In the genomic region with DNA sequence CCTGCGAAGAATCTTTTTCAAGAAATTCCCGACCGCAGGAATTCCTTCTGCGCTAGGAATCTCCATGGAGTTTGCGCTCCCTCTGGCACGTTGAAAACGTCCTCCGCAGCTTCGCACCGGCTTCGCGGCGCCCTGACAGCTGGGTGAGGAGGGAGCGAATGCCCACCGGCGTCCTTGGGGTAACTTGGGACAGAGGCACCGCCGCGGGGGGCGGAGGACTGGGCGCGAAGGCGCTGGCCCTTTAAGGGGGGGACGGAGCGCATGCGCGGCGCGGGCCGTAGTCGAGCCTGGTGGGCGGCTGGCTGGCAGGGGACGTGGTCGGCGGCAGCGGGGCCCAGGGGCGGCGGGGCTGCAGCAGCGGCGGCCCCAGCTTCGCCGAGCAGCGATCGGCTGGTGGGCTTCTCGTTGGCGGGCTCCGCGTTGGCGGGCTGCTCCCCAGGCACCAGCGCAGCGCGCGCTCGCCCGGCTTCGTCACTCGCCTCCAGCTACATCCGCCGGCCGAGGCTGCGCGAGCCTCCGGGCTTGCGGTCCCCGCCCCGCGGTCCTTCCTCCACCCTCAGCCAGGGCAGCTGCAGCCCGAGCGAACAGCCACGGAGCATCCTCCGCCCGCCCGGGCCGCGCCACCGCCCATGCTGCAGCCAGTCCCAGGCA, we compare ENCODE assay signal across 8 cellular contexts. TPM values are rescaled to one million over a fixed set of nuclear protein-coding genes. Genes with fewer than 3 reads are reported as not detected.
A peak's percentile ranks its signal among the peaks of the same experiment; 100 is the strongest.
DNase-seq lines count a peak whose midpoint lies in the region; ATAC-seq, FAIRE-seq and TF ChIP-seq lines count a peak whose summit lies in the region.

Gene VASH1 (plus strand): TSS at position 271 of the 651 bp plus-strand sequence. CDS start 1,354 bp downstream, outside the sequence.

- H3K27ac ChIP-seq in astrocyte (ENCODE audit: low read depth, low read length) (peak within 1 kb of the TSS; percentile 60), right atrium auricular region (peak within 1 kb of the TSS; percentile 91 to 98), vagina (peak within 1 kb of the TSS; percentile 72)

- TF ChIP-seq CTCF in astrocyte (IDR thresholded peaks at IDR 0.05; ENCODE audit: insufficient read depth, low read depth, low read length), result no peak
- TF ChIP-seq CTCF in right atrium auricular region (IDR thresholded peaks at IDR 0.05), result no peak
- no peak for TF ChIP-seq CTCF in progenitor cell of endocrine pancreas (IDR thresholded peaks at IDR 0.05; ENCODE audit: unreplicated experiment)
- no peak for TF ChIP-seq CTCF in vagina (IDR thresholded peaks at IDR 0.05)

- H3K4me3 Mint-ChIP-seq in T-cell (peak within 1 kb of the TSS; percentile 77 to 85 (median 84)), astrocyte (ENCODE audit: unreplicated experiment) (peak within 1 kb of the TSS; percentile 91), progenitor cell of endocrine pancreas (ENCODE audit: low read depth) (peak within 1 kb of the TSS; percentile 81)

- H3K27me3 Mint-ChIP-seq in T-cell (peaks cover 26 to 29% of the 10 kb centered on the region in 2 donors), astrocyte (ENCODE audit: low read depth, unreplicated experiment) (peaks cover 12% of the 10 kb centered on the region), progenitor cell of endocrine pancreas (peaks cover 52% of the 10 kb centered on the region)

- peaks cover 12% of the 10 kb centered on the region for H4K20me1 ChIP-seq in astrocyte (ENCODE audit: insufficient read depth, low read length)

- H3K36me3 Mint-ChIP-seq in T-cell (no peaks in the 10 kb centered on the region), astrocyte (ENCODE audit: low read depth, unreplicated experiment) (peaks cover 5% of the 10 kb centered on the region), progenitor cell of endocrine pancreas (ENCODE audit: insufficient read depth) (peaks cover 3% of the 10 kb centered on the region)

- peak within 1 kb of the TSS; percentile 98 for H3K4me2 ChIP-seq in astrocyte (ENCODE audit: low read length)

- H3K9me3 Mint-ChIP-seq in T-cell (no peaks in the 10 kb centered on the region), astrocyte (ENCODE audit: unreplicated experiment) (peaks cover 5% of the 10 kb centered on the region), progenitor cell of endocrine pancreas (ENCODE audit: low read depth) (no peaks in the 10 kb centered on the region)

- peak within 1 kb of the TSS; percentile 86 for H3K9ac ChIP-seq in astrocyte (ENCODE audit: low read length)

- no peaks in the 10 kb centered on the region for H3K79me2 ChIP-seq in astrocyte (ENCODE audit: insufficient read depth, low read length)

- no peak for FAIRE-seq in astrocyte (lab: Jason Lieb, UNC)

- intact Hi-C loops in vagina (cut with DNase I), result no loop called here

- TF ChIP-seq POLR2A in vagina (IDR thresholded peaks at IDR 0.05), result peak in 1 of 2 donors; percentile 15

- DNase-seq in DMS114 treated with DMSO at 0.1 percent for 48 hours (lab: John Stamatoyannopoulos, UW; ENCODE audit: unreplicated experiment), result peak; percentile 30
- peak; percentile 70 for DNase-seq in HuH-7.5 (ENCODE audit: low spot score)
- peak in 25 of 34 experiments; percentile 9 to 62 (median 26) for DNase-seq in T-cell
- DNase-seq in astrocyte (ENCODE audit: low read depth), result peak; percentile 66
- DNase-seq in right atrium auricular region (ENCODE audit: low spot score), result peak; percentile 74
- DNase-seq in progenitor cell of endocrine pancreas (ENCODE audit: low spot score, unreplicated experiment), result peak; percentile 56
- peak; percentile 37 to 69 for DNase-seq in vagina (ENCODE audit: extremely low spot score in 2 of 2)

- CTCF ChIA-PET in T-cell (lab: Charles Lee), result no interaction called here

- H3K27me3 ChIP-seq in astrocyte (ENCODE audit: insufficient read depth, low read length), result peaks cover 2% of the 10 kb centered on the region
- no peaks in the 10 kb centered on the region for H3K27me3 ChIP-seq in right atrium auricular region
- H3K27me3 ChIP-seq in vagina, result no peaks in the 10 kb centered on the region

- ATAC-seq in GM21390 (IDR thresholded peaks at IDR 0.05; ENCODE audit: unreplicated experiment) (peak; percentile 77), T-cell (replicated peaks in 1 of 4) (peak; percentile 78 to 89 (median 82))

- peak within 1 kb of the TSS; percentile 96 for H2AFZ ChIP-seq in astrocyte (ENCODE audit: low read depth, low read length)

- H3K36me3 ChIP-seq in astrocyte (ENCODE audit: insufficient read depth, low read length) (no peaks in the 10 kb centered on the region), right atrium auricular region (no peaks in the 10 kb centered on the region), vagina (no peaks in the 10 kb centered on the region)

- H3K4me1 ChIP-seq in astrocyte (ENCODE audit: insufficient read depth, low read length) (peaks cover 7% of the 10 kb centered on the region), right atrium auricular region (peaks cover 0 to 58% of the 10 kb centered on the region in 2 donors), vagina (peaks cover 21% of the 10 kb centered on the region)

- H3K4me3 ChIP-seq in astrocyte (ENCODE audit: insufficient read depth, low read depth, low read length) (peak within 1 kb of the TSS; percentile 64), right atrium auricular region (peak within 1 kb of the TSS; percentile 91 to 92), vagina (peak within 1 kb of the TSS; percentile 76 to 84)

- POLR2A ChIA-PET in T-cell (lab: Charles Lee), result interaction anchor here in 1 of 2 donors (0.6 kb wide), 1 partner anchor 338 kb away, joined by 3 read pairs; no protein-coding TSS in a partner anchor

- H3K9me3 ChIP-seq in astrocyte (ENCODE audit: insufficient read depth, low read depth, low read length), result no peaks in the 10 kb centered on the region
- no peaks in the 10 kb centered on the region for H3K9me3 ChIP-seq in right atrium auricular region
- H3K9me3 ChIP-seq in vagina, result no peaks in the 10 kb centered on the region

- H3K27ac Mint-ChIP-seq in T-cell, result peak within 1 kb of the TSS in 1 of 2 donors; percentile 34
- H3K27ac Mint-ChIP-seq in astrocyte (ENCODE audit: unreplicated experiment), result peak within 1 kb of the TSS; percentile 95
- peak within 1 kb of the TSS; percentile 41 for H3K27ac Mint-ChIP-seq in progenitor cell of endocrine pancreas

- peaks cover 19 to 32% (median 28%) of the 10 kb centered on the region in 3 donors for H3K4me1 Mint-ChIP-seq in T-cell
- H3K4me1 Mint-ChIP-seq in astrocyte (ENCODE audit: low read depth, unreplicated experiment), result peaks cover 10% of the 10 kb centered on the region
- H3K4me1 Mint-ChIP-seq in progenitor cell of endocrine pancreas (ENCODE audit: low read depth), result peaks cover 20% of the 10 kb centered on the region

RNA-seq across cellular contexts. Expression of gene VASH1, which starts in this region (rescaled TPM):
- total RNA-seq in T-cell (10 to 100 TPM in 3 of 5 donors, 1 to 10 TPM in 2; 3.8 to 14.9 (median 10.3) TPM), astrocyte (13.6 and 23.6 TPM in 2 replicates), right atrium auricular region (10 to 100 TPM; 14.3 to 26.1 TPM), progenitor cell of endocrine pancreas (37.1 and 43.2 TPM in 2 replicates), vagina (6.1 TPM)

Comparison
In these comparisons a context has a peak if more than half of its experiments do, and no peak if none do; other contexts are left out.
1. Peak in every context shown above with its lines: DNase-seq, ATAC-seq, H3K4me3 ChIP-seq and H3K27ac ChIP-seq.